In the genomic region with DNA sequence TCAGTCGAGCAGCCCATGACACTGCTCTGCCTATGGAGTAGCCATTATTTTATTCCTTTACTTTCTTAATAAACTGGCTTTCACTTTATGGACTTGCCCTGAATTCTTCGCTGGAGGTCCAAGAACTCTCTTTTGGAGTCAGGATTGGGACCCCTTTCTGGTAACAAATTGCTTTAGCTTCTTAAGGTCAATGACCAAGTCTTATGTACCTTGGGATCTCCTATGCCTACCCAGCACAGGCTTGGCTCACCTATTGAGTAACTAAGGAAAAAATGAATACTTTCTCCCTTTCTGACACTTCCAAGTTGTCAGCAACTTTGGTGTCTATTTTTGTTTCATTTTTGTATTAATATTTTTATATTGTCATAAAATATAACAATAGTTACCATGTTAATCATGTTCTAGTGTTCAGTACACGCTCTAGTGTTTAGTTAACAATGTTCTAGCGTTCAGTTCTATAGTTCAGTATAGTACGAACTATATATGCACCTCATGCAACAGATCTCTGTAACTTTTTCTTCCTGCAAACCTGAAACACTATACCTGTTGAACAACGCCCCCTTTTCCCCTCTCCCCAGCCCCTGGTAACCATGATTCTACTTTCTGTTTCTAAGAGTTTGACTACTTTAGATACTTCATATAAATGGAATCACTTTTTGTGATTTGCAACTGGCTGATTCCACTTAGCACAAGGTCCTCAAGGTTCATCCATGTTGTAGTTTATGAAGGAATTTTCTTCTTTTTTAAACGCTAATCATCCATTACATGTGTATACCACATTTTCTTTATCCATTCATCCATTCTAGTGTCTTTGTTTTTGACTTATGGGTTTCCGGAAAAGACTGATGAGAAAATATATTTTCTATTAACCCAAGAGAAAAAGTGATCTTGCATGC, we compare ENCODE assay signal across 1 cellular context.
TF ChIP-seq lines count a peak whose summit lies in the region.

No MANE protein-coding gene starts in this region.

TF ChIP-seq in K562, 482 proteins besides CTCF, POLR2A, EP300 and RAD21 (continued from another document and continues in another):
- TF ChIP-seq, protein P1, sequence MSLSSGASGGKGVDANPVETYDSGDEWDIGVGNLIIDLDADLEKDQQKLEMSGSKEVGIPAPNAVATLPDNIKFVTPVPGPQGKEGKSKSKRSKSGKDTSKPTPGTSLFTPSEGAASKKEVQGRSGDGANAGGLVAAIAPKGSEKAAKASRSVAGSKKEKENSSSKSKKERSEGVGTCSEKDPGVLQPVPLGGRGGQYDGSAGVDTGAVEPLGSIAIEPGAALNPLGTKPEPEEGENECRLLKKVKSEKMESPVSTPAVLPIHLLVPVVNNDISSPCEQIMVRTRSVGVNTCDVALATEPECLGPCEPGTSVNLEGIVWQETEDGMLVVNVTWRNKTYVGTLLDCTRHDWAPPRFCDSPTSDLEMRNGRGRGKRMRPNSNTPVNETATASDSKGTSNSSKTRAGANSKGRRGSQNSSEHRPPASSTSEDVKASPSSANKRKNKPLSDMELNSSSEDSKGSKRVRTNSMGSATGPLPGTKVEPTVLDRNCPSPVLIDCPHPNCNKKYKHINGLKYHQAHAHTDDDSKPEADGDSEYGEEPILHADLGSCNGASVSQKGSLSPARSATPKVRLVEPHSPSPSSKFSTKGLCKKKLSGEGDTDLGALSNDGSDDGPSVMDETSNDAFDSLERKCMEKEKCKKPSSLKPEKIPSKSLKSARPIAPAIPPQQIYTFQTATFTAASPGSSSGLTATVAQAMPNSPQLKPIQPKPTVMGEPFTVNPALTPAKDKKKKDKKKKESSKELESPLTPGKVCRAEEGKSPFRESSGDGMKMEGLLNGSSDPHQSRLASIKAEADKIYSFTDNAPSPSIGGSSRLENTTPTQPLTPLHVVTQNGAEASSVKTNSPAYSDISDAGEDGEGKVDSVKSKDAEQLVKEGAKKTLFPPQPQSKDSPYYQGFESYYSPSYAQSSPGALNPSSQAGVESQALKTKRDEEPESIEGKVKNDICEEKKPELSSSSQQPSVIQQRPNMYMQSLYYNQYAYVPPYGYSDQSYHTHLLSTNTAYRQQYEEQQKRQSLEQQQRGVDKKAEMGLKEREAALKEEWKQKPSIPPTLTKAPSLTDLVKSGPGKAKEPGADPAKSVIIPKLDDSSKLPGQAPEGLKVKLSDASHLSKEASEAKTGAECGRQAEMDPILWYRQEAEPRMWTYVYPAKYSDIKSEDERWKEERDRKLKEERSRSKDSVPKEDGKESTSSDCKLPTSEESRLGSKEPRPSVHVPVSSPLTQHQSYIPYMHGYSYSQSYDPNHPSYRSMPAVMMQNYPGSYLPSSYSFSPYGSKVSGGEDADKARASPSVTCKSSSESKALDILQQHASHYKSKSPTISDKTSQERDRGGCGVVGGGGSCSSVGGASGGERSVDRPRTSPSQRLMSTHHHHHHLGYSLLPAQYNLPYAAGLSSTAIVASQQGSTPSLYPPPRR (CRISPR knock-in tag; IDR thresholded peaks at IDR 0.05; ENCODE audit: borderline replicate concordance): no peak
- TF ChIP-seq, protein P2, sequence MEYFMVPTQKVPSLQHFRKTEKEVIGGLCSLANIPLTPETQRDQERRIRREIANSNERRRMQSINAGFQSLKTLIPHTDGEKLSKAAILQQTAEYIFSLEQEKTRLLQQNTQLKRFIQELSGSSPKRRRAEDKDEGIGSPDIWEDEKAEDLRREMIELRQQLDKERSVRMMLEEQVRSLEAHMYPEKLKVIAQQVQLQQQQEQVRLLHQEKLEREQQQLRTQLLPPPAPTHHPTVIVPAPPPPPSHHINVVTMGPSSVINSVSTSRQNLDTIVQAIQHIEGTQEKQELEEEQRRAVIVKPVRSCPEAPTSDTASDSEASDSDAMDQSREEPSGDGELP (CRISPR knock-in tag; IDR thresholded peaks at IDR 0.05; ENCODE audit: borderline replicate concordance): no peak
- TF ChIP-seq, protein P3, sequence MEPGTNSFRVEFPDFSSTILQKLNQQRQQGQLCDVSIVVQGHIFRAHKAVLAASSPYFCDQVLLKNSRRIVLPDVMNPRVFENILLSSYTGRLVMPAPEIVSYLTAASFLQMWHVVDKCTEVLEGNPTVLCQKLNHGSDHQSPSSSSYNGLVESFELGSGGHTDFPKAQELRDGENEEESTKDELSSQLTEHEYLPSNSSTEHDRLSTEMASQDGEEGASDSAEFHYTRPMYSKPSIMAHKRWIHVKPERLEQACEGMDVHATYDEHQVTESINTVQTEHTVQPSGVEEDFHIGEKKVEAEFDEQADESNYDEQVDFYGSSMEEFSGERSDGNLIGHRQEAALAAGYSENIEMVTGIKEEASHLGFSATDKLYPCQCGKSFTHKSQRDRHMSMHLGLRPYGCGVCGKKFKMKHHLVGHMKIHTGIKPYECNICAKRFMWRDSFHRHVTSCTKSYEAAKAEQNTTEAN (CRISPR knock-in tag; IDR thresholded peaks at IDR 0.05): no peak
- TF ChIP-seq BHLHE40 (IDR thresholded peaks at IDR 0.05; ENCODE audit: low read length) (0 out of 2 replicates have a peak, but pooled peaks have one; percentile 3), ZNF444 (CRISPR knock-in tag; IDR thresholded peaks at IDR 0.05) (peak; percentile 12; the same call in 1 of the 2 replicates), POU5F1 (IDR thresholded peaks at IDR 0.05; ENCODE audit: borderline replicate concordance, low read depth, low read length, partially characterized antibody) (no peak), NFATC3 (IDR thresholded peaks at IDR 0.05) (peak; percentile 86), HDAC1 (IDR thresholded peaks at IDR 0.05) (peak in 1 of 2 experiments; percentile 56; a peak in 1 of 4 replicates), KLF10 (CRISPR knock-in tag; IDR thresholded peaks at IDR 0.05) (peak; percentile 54; the same call in 1 of the 2 replicates), TOE1 (IDR thresholded peaks at IDR 0.05; ENCODE audit: borderline replicate concordance) (peak; percentile 45), TOE1 (CRISPR knock-in tag; IDR thresholded peaks at IDR 0.05; ENCODE audit: borderline replicate concordance, low read depth) (no peak), CREB1 (IDR thresholded peaks at IDR 0.05) (peak; percentile 34; the same call in 1 of the 2 replicates), CREB1 (CRISPR knock-in tag; IDR thresholded peaks at IDR 0.05) (no peak), BRD9 (IDR thresholded peaks at IDR 0.05; ENCODE audit: low read depth, partially characterized antibody) (peak; percentile 31), DNMT1 (IDR thresholded peaks at IDR 0.05) (no peak), POLR2B (IDR thresholded peaks at IDR 0.05; ENCODE audit: low read depth, partially characterized antibody) (peak; percentile 99), NCOA2 (IDR thresholded peaks at IDR 0.05; ENCODE audit: partially characterized antibody in 2 of 2) (peak in 1 of 2 experiments; percentile 12), KDM1A (IDR thresholded peaks at IDR 0.05) (0 out of 4 replicates have a peak, but pooled peaks of 1 of the 2 experiments have one; percentile 10), NEUROD1 (IDR thresholded peaks at IDR 0.05; ENCODE audit: borderline replicate concordance, low read depth, low read length, partially characterized antibody) (peak; percentile 25), XRCC4 (IDR thresholded peaks at IDR 0.05; ENCODE audit: extremely low read depth, insufficient read depth, insufficient read length) (no peak), ARID2 (IDR thresholded peaks at IDR 0.05) (peak; percentile 43; the same call in 1 of the 2 replicates), ZNF79 (CRISPR knock-in tag; IDR thresholded peaks at IDR 0.05; ENCODE audit: low read depth) (no peak), ZEB2 (IDR thresholded peaks at IDR 0.05) (peak; percentile 16; the same call in 1 of the 2 replicates), CHD1 (IDR thresholded peaks at IDR 0.05; ENCODE audit: low read length) (peak; percentile 56), TBP (optimal IDR thresholded peaks at IDR 0.05; ENCODE audit: low read depth, low read length) (peak; percentile 41), NONO (IDR thresholded peaks at IDR 0.05; ENCODE audit: low read depth in 2 of 2, low read length in 1 of 2) (peak; percentile 42 to 85; a peak in 3 of 4 replicates)
- TF ChIP-seq, protein P4, sequence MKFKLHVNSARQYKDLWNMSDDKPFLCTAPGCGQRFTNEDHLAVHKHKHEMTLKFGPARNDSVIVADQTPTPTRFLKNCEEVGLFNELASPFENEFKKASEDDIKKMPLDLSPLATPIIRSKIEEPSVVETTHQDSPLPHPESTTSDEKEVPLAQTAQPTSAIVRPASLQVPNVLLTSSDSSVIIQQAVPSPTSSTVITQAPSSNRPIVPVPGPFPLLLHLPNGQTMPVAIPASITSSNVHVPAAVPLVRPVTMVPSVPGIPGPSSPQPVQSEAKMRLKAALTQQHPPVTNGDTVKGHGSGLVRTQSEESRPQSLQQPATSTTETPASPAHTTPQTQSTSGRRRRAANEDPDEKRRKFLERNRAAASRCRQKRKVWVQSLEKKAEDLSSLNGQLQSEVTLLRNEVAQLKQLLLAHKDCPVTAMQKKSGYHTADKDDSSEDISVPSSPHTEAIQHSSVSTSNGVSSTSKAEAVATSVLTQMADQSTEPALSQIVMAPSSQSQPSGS (CRISPR knock-in tag; IDR thresholded peaks at IDR 0.05): no peak
- TF ChIP-seq, protein P5, sequence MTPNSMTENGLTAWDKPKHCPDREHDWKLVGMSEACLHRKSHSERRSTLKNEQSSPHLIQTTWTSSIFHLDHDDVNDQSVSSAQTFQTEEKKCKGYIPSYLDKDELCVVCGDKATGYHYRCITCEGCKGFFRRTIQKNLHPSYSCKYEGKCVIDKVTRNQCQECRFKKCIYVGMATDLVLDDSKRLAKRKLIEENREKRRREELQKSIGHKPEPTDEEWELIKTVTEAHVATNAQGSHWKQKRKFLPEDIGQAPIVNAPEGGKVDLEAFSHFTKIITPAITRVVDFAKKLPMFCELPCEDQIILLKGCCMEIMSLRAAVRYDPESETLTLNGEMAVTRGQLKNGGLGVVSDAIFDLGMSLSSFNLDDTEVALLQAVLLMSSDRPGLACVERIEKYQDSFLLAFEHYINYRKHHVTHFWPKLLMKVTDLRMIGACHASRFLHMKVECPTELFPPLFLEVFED (CRISPR knock-in tag; conservative IDR thresholded peaks at IDR 0.05): peak; percentile 76
- TF ChIP-seq, protein P6, sequence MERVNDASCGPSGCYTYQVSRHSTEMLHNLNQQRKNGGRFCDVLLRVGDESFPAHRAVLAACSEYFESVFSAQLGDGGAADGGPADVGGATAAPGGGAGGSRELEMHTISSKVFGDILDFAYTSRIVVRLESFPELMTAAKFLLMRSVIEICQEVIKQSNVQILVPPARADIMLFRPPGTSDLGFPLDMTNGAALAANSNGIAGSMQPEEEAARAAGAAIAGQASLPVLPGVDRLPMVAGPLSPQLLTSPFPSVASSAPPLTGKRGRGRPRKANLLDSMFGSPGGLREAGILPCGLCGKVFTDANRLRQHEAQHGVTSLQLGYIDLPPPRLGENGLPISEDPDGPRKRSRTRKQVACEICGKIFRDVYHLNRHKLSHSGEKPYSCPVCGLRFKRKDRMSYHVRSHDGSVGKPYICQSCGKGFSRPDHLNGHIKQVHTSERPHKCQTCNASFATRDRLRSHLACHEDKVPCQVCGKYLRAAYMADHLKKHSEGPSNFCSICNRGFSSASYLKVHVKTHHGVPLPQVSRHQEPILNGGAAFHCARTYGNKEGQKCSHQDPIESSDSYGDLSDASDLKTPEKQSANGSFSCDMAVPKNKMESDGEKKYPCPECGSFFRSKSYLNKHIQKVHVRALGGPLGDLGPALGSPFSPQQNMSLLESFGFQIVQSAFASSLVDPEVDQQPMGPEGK (CRISPR knock-in tag; IDR thresholded peaks at IDR 0.05; ENCODE audit: borderline replicate concordance): peak; percentile 15
- TF ChIP-seq, protein P7, sequence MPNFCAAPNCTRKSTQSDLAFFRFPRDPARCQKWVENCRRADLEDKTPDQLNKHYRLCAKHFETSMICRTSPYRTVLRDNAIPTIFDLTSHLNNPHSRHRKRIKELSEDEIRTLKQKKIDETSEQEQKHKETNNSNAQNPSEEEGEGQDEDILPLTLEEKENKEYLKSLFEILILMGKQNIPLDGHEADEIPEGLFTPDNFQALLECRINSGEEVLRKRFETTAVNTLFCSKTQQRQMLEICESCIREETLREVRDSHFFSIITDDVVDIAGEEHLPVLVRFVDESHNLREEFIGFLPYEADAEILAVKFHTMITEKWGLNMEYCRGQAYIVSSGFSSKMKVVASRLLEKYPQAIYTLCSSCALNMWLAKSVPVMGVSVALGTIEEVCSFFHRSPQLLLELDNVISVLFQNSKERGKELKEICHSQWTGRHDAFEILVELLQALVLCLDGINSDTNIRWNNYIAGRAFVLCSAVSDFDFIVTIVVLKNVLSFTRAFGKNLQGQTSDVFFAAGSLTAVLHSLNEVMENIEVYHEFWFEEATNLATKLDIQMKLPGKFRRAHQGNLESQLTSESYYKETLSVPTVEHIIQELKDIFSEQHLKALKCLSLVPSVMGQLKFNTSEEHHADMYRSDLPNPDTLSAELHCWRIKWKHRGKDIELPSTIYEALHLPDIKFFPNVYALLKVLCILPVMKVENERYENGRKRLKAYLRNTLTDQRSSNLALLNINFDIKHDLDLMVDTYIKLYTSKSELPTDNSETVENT (CRISPR knock-in tag; IDR thresholded peaks at IDR 0.05): peak; percentile 87
- TF ChIP-seq, protein P8, sequence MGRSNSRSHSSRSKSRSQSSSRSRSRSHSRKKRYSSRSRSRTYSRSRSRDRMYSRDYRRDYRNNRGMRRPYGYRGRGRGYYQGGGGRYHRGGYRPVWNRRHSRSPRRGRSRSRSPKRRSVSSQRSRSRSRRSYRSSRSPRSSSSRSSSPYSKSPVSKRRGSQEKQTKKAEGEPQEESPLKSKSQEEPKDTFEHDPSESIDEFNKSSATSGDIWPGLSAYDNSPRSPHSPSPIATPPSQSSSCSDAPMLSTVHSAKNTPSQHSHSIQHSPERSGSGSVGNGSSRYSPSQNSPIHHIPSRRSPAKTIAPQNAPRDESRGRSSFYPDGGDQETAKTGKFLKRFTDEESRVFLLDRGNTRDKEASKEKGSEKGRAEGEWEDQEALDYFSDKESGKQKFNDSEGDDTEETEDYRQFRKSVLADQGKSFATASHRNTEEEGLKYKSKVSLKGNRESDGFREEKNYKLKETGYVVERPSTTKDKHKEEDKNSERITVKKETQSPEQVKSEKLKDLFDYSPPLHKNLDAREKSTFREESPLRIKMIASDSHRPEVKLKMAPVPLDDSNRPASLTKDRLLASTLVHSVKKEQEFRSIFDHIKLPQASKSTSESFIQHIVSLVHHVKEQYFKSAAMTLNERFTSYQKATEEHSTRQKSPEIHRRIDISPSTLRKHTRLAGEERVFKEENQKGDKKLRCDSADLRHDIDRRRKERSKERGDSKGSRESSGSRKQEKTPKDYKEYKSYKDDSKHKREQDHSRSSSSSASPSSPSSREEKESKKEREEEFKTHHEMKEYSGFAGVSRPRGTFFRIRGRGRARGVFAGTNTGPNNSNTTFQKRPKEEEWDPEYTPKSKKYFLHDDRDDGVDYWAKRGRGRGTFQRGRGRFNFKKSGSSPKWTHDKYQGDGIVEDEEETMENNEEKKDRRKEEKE (IDR thresholded peaks at IDR 0.05; ENCODE audit: borderline replicate concordance in 1 of 2, control insufficient read depth in 1 of 2, low read depth in 2 of 2, low read length in 1 of 2): peak in 1 of 2 experiments; percentile 93; a peak in 1 of 4 replicates
- TF ChIP-seq, protein P9, sequence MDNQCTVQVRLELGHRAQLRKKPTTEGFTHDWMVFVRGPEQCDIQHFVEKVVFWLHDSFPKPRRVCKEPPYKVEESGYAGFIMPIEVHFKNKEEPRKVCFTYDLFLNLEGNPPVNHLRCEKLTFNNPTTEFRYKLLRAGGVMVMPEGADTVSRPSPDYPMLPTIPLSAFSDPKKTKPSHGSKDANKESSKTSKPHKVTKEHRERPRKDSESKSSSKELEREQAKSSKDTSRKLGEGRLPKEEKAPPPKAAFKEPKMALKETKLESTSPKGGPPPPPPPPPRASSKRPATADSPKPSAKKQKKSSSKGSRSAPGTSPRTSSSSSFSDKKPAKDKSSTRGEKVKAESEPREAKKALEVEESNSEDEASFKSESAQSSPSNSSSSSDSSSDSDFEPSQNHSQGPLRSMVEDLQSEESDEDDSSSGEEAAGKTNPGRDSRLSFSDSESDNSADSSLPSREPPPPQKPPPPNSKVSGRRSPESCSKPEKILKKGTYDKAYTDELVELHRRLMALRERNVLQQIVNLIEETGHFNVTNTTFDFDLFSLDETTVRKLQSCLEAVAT (IDR thresholded peaks at IDR 0.05): peak; percentile 99 to 100
